8 cellular contexts compared by ENCODE assay signal in genomic region chr10:11573497-11573896, GRCh38. TPM values are rescaled to one million over a fixed set of nuclear protein-coding genes. Genes with fewer than 3 reads are reported as not detected.
DNase-seq lines count a peak whose midpoint lies in the region; ATAC-seq and TF ChIP-seq lines count a peak whose summit lies in the region.

No MANE protein-coding gene starts in this region.

- WGBS in neuronal stem cell (ENCODE audit: extremely low coverage in 2 of 2, insufficient read length in 2 of 2, insufficient replicate concordance in 1 of 2), 2 donors, result no CpG with 5 or more reads among the region's 3 CpGs

- peaks cover 0 to 3% of the 10 kb centered on the region in 2 donors for H3K9me3 ChIP-seq in neuronal stem cell (replicated peaks in 1 of 2; ENCODE audit: control insufficient read depth in 2 of 2, insufficient read depth in 1 of 2, low read depth in 1 of 2, low read length in 2 of 2)
- H3K9me3 ChIP-seq in WERI-Rb-1 (ENCODE audit: severe bottlenecking), result no peaks in the 10 kb centered on the region

- H3K27ac ChIP-seq in neuronal stem cell (replicated peaks; ENCODE audit: low read length) (peak overlapping the region; percentile 48), WERI-Rb-1 (no peak overlapping the region)

- H3K14ac ChIP-seq in neuronal stem cell (ENCODE audit: low read length), result no peak overlapping the region

- H3K79me1 ChIP-seq in neuronal stem cell (ENCODE audit: low read depth, low read length), result peaks cover 1% of the 10 kb centered on the region

- no peak overlapping the region for H2BK12ac ChIP-seq in neuronal stem cell (ENCODE audit: low read length)

- no peak overlapping the region for H3K23ac ChIP-seq in neuronal stem cell (ENCODE audit: low read depth, low read length, poor library complexity)

- intact Hi-C loops in activated B cell treated with CpG ODN at 0.5 μM for 24 hours (cut with micrococcal nuclease), result no loop called here

- ATAC-seq in GM18505 (IDR thresholded peaks at IDR 0.05; ENCODE audit: unreplicated experiment), result peak; percentile 55
- ATAC-seq in HG02938 (IDR thresholded peaks at IDR 0.05; ENCODE audit: unreplicated experiment), result peak; percentile 61
- peak; percentile 65 for ATAC-seq in activated B cell treated with CpG ODN at 0.5 μM for 24 hours (ENCODE audit: low read depth)
- no peak for ATAC-seq in HG03439 (IDR thresholded peaks at IDR 0.05; ENCODE audit: unreplicated experiment)

- no peak for DNase-seq in activated B cell treated with CpG ODN at 0.5 μM for 24 hours
- DNase-seq in neuronal stem cell (ENCODE audit: low spot score), result peak; percentile 23
- no peak for DNase-seq in WERI-Rb-1
- DNase-seq in activated CD4-positive, alpha-beta T cell treated with anti-CD3 and anti-CD28 coated beads, Interleukin-2, amount 50 U/mL, for 1 hour, result no peak
- no peak for DNase-seq in activated CD4-positive, alpha-beta T cell treated with anti-CD3 and anti-CD28 coated beads for 4 hours

- H3K9ac ChIP-seq in neuronal stem cell (ENCODE audit: low read depth, low read length, poor library complexity), result no peak overlapping the region

- no peak overlapping the region for H3K4ac ChIP-seq in neuronal stem cell (ENCODE audit: low read length)

- peak overlapping the region; percentile 79 for H3K27ac Mint-ChIP-seq in activated B cell treated with CpG ODN at 0.5 μM for 24 hours

- H4K91ac ChIP-seq in neuronal stem cell (ENCODE audit: low read depth, low read length, poor library complexity), result no peak overlapping the region

- POLR2A ChIA-PET in activated B cell treated with CpG ODN at 0.5 μM for 24 hours (lab: Charles Lee), result interaction anchor here (0.7 to 1.7 kb wide), 6 partner anchors 15 to 126 kb away, joined by 3 to 10 read pairs (median 6); no protein-coding TSS in a partner anchor

- H3K36me3 ChIP-seq in neuronal stem cell (replicated peaks in 1 of 2; ENCODE audit: control insufficient read depth in 2 of 2, insufficient read depth in 2 of 2, low read length in 2 of 2), result peaks cover 0 to 2% of the 10 kb centered on the region in 2 donors
- H3K36me3 ChIP-seq in WERI-Rb-1, result no peaks in the 10 kb centered on the region

- H2BK15ac ChIP-seq in neuronal stem cell (ENCODE audit: low read length), result no peak overlapping the region

- H3K4me3 ChIP-seq in neuronal stem cell (ENCODE audit: low read length in 2 of 2) (no peak overlapping the region), WERI-Rb-1 (ENCODE audit: low read depth, low read length) (no peak overlapping the region)

- peaks cover 3% of the 10 kb centered on the region for H3K9me3 Mint-ChIP-seq in activated B cell treated with CpG ODN at 0.5 μM for 24 hours

- no peak overlapping the region for H4K8ac ChIP-seq in neuronal stem cell (ENCODE audit: low read depth, low read length)

- TF ChIP-seq CTCF in activated B cell treated with CpG ODN at 0.5 μM for 24 hours (IDR thresholded peaks at IDR 0.05), result no peak
- TF ChIP-seq CTCF in WERI-Rb-1 (IDR thresholded peaks at IDR 0.05; ENCODE audit: low read depth, low read length), result no peak

- H3K4me3 Mint-ChIP-seq in activated B cell treated with CpG ODN at 0.5 μM for 24 hours, result peak overlapping the region; percentile 60

- H2BK120ac ChIP-seq in neuronal stem cell (ENCODE audit: low read depth, low read length), result no peak overlapping the region

- no peak overlapping the region for H3K18ac ChIP-seq in neuronal stem cell (ENCODE audit: low read length)

- no peak overlapping the region for H2AK5ac ChIP-seq in neuronal stem cell (ENCODE audit: low read depth, low read length)

- peaks cover 9% of the 10 kb centered on the region for H3K36me3 Mint-ChIP-seq in activated B cell treated with CpG ODN at 0.5 μM for 24 hours (ENCODE audit: low read depth)

- H3K27me3 ChIP-seq in neuronal stem cell (ENCODE audit: control insufficient read depth in 3 of 3, insufficient read depth in 3 of 3, low read depth in 1 of 3, low read length in 3 of 3) (no peaks in the 10 kb centered on the region), WERI-Rb-1 (ENCODE audit: insufficient read depth, low read depth, severe bottlenecking) (no peaks in the 10 kb centered on the region)

- H3K4me2 ChIP-seq in neuronal stem cell (ENCODE audit: insufficient read depth, low read length, poor library complexity, severe bottlenecking), result no peak overlapping the region

- no peak overlapping the region for H2BK5ac ChIP-seq in neuronal stem cell (ENCODE audit: low read length)

- H3K4me1 Mint-ChIP-seq in activated B cell treated with CpG ODN at 0.5 μM for 24 hours, result peaks cover 85% of the 10 kb centered on the region

- H2AFZ ChIP-seq in neuronal stem cell (ENCODE audit: low read length), result no peak overlapping the region

- H3K4me1 ChIP-seq in neuronal stem cell (ENCODE audit: control insufficient read depth in 2 of 2, insufficient read depth in 1 of 2, low read depth in 1 of 2, low read length in 2 of 2), result peaks cover 0 to 2% of the 10 kb centered on the region in 2 donors

- CTCF ChIA-PET in activated B cell treated with CpG ODN at 0.5 μM for 24 hours (lab: Charles Lee), result interaction anchor here (1.4 kb wide), 1 partner anchor 152 kb away, joined by 6 read pairs; no protein-coding TSS in a partner anchor

- H3K27me3 Mint-ChIP-seq in activated B cell treated with CpG ODN at 0.5 μM for 24 hours, result no peaks in the 10 kb centered on the region

- TF ChIP-seq POLR2A in GM18505 (IDR thresholded peaks at IDR 0.05; ENCODE audit: borderline replicate concordance, extremely low read depth, insufficient read depth, insufficient read length), result no peak

RNA-seq across cellular contexts. Expression of gene USP6NL, which starts 38.0 kb away (rescaled TPM):
- 59.9 and 64.5 TPM in 2 replicates for total RNA-seq in activated B cell treated with CpG ODN at 0.5 μM for 24 hours
- polyA plus RNA-seq in neuronal stem cell (2013, experiment 1 of 2), result 27.6 TPM
- 27.7 TPM for polyA plus RNA-seq in neuronal stem cell (2013, experiment 2 of 2)
